In the genomic region with DNA sequence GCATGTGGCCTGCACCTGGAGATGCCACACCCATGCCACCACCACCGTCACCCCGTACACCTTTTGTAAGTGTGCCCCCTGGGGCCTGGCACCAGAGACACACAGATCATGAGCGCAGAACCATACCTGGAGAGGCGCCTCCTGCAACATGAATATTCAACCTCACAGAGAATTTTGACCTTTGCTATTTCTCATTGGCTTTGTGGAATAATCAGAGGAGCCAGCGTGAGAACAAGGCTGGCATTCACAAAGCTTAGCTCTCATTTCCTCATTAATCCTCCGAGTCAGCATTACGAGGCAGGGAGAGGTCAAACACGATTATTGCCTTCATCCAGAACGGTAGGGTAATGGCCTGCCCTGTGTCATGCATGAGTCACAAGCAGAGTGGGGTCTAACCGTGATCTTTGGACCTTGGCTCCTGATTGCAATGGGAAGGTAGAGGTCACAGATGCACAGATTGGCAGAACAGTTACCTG, we compare ENCODE assay signal across 10 cellular contexts.
DNase-seq lines count a peak whose midpoint lies in the region; ATAC-seq and TF ChIP-seq lines count a peak whose summit lies in the region.
"Had no signal": no experiment of that assay in that cellular context is flagged by ENCODE, and none has a peak within 500 bp of the region (broad histone marks: within the 10 kb centered on the region; RNA-seq: fewer than 3 reads in every experiment).

No MANE protein-coding gene starts in this region.

- H3K27ac ChIP-seq in body of pancreas: peak overlapping the region; percentile 50 to 83 (median 78)

- H3K4me1 ChIP-seq in body of pancreas: peaks cover 32% of the 10 kb centered on the region

- TF ChIP-seq CTCF in body of pancreas (IDR thresholded peaks at IDR 0.05): no peak

- 35 to 73% methylated on average over 9 to 10 of the region's 10 CpGs for WGBS in body of pancreas, 2 donors

- ATAC-seq in body of pancreas: peak; percentile 89
- ATAC-seq in left lobe of liver: peak; percentile 79
- no peak for ATAC-seq in GM19455 (IDR thresholded peaks at IDR 0.05; ENCODE audit: unreplicated experiment)
- ATAC-seq in GM18505 (IDR thresholded peaks at IDR 0.05; ENCODE audit: unreplicated experiment): no peak

- in situ Hi-C loops in ACHN (cut with HindIII; ENCODE audit: low pct_ligation_motif_present, low pct_unique_long_range_greater_than_20kb, low sequenced_read_pairs): no loop called here

- H3K4me3 ChIP-seq in body of pancreas: no peak overlapping the region

- intact Hi-C loops in body of pancreas (cut with DNase I): no loop called here

- no peaks in the 10 kb centered on the region for H3K9me3 ChIP-seq in body of pancreas

- TF ChIP-seq POLR2A in body of pancreas (IDR thresholded peaks at IDR 0.05) (no peak), GM18505 (IDR thresholded peaks at IDR 0.05; ENCODE audit: borderline replicate concordance, extremely low read depth, insufficient read depth, insufficient read length) (no peak)

- DNase-seq in ACHN (peak; percentile 46), HuH-7.5 (ENCODE audit: low spot score) (peak; percentile 37), body of pancreas (peak; percentile 47 to 84 (median 63)), left lobe of liver (ENCODE audit: low spot score) (peak; percentile 91), pons (ENCODE audit: low spot score) (no peak), NCI-H2171 treated with DMSO at 0.1 percent for 48 hours (lab: John Stamatoyannopoulos, UW) (no peak)
- DNase-seq: activated gamma-delta T cell, SHP77 had no signal

- no peaks in the 10 kb centered on the region for H3K36me3 ChIP-seq in body of pancreas (replicated peaks in 1 of 2; ENCODE audit: insufficient read depth in 1 of 2, low read depth in 2 of 2)

- no peaks in the 10 kb centered on the region for H3K27me3 ChIP-seq in body of pancreas

Comparison
In these comparisons a context has a peak if more than half of its experiments do, and no peak if none do; other contexts are left out.
1. DNase-seq: peak in ACHN (single experiment), HuH-7.5 (single experiment), body of pancreas (4 of 4) and left lobe of liver (single experiment); none in pons (single experiment) and NCI-H2171 treated with DMSO at 0.1 percent for 48 hours (single experiment).
2. ATAC-seq: peak in body of pancreas (single experiment) and left lobe of liver (single experiment); none in GM19455 (single experiment) and GM18505 (single experiment).